15 cellular contexts compared by ENCODE assay signal in genomic region chr16:88070341-88070740, GRCh38.
"Had no signal": no experiment of that assay in that cellular context is flagged by ENCODE, and none has a peak within 500 bp of the region (broad histone marks: within the 10 kb centered on the region; RNA-seq: fewer than 3 reads in every experiment).

No MANE protein-coding gene starts in this region.

- H3K9me3 ChIP-seq: pancreas, upper lobe of left lung had no signal

- H3K27me3 ChIP-seq: foreskin keratinocyte, pancreas, upper lobe of left lung had no signal

- ATAC-seq: activated CD4-positive, CD25-positive, alpha-beta regulatory T cell treated with anti-CD3 and anti-CD28 coated beads, Interleukin-2, amount 50 U/mL, for 24 hours; activated naive CD8-positive, alpha-beta T cell treated with anti-CD3 and anti-CD28 coated beads, Interleukin-2, amount 50 U/mL, for 24 hours; foreskin keratinocyte; pancreas; T-cell had no signal

- H3K27ac ChIP-seq: foreskin keratinocyte, pancreas, upper lobe of left lung had no signal

- DNase-seq: activated naive CD4-positive, alpha-beta T cell treated with anti-CD3 and anti-CD28 coated beads for 36 hours; activated naive CD8-positive, alpha-beta T cell treated with anti-CD3 and anti-CD28 coated beads, Interleukin-2, amount 50 U/mL, for 24 hours; cerebellar nuclear complex; effector memory CD4-positive, alpha-beta T cell; foreskin keratinocyte; immature natural killer cell; midbrain; stimulated activated CD4-positive, alpha-beta T cell treated with anti-CD3 and anti-CD28 coated beads, Interleukin-15, amount 100 ng/mL, for 24 hours; stimulated activated CD4-positive, alpha-beta T cell treated with anti-CD3 and anti-CD28 coated beads, Interleukin-4, amount 100 ng/mL, for 1 hour; T-cell; T-helper 9 cell had no signal

- H3K4me3 ChIP-seq: lung, pancreas, upper lobe of left lung had no signal

- H3K4me1 ChIP-seq: foreskin keratinocyte, pancreas, upper lobe of left lung had no signal
